ENCODE assay signal across 21 cellular contexts in the genomic region with DNA sequence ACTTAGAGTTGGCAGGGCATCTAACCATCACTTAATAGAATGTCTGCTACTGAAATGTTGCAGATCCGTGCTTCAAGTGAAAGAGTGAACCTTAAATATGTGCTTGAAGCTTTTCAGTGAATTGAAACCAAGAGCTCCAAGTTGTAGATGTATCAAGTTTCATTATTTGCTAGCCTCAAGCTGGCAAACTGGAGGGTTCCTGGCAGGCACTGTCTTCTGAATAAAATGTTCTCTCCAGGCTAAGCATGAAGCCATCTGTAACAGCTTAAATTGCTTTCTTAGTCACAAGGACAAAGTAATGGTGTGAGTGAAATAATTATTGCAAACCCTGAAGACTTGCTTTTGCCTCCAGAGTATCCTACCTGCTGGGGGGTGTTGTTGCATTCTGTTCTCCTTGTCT.
A peak's percentile ranks its signal among the peaks of the same experiment; 100 is the strongest.
DNase-seq lines count a peak whose midpoint lies in the region; TF ChIP-seq lines count a peak whose summit lies in the region.
"Had no signal": no experiment of that assay in that cellular context is flagged by ENCODE, and none has a peak within 500 bp of the region (broad histone marks: within the 10 kb centered on the region; RNA-seq: fewer than 3 reads in every experiment).

No MANE protein-coding gene starts in this region.

- H3K4me3 ChIP-seq in astrocyte of the spinal cord (ENCODE audit: low read depth, low read length) (no peak overlapping the region), esophagus muscularis mucosa (no peak overlapping the region), prostate gland (no peak overlapping the region)
- H3K4me3 ChIP-seq: gastrocnemius medialis, left lung, PC-9, smooth muscle cell, transverse colon had no signal

- DNase-seq in COR-L47 (lab: John Stamatoyannopoulos, UW) (peak; percentile 37), NCI-H1092 treated with DMSO at 0.1 percent for 48 hours (lab: John Stamatoyannopoulos, UW) (peak; percentile 76), astrocyte of the spinal cord (ENCODE audit: low read depth, low spot score) (peak; percentile 23), middle frontal gyrus (ENCODE audit: extremely low spot score, low spot score) (peak; percentile 39), esophagus muscularis mucosa (ENCODE audit: extremely low spot score) (no peak), prostate gland (ENCODE audit: low spot score) (no peak), NCI-H2029 (lab: John Stamatoyannopoulos, UW) (no peak)
- DNase-seq in activated CD8-positive, alpha-beta memory T cell treated with anti-CD3 and anti-CD28 coated beads, Interleukin-2, amount 50 U/mL, for 4 hours: no peak
- DNase-seq: activated CD8-positive, alpha-beta memory T cell treated with anti-CD3 and anti-CD28 coated beads for 24 hours; AML-193; Caco-2; central memory CD4-positive, alpha-beta T cell; endodermal cell; gastrocnemius medialis; GF-D8; left lung; NCI-H226; PC-9; T-helper 9 cell; transverse colon had no signal

- TF ChIP-seq CTCF in astrocyte of the spinal cord (IDR thresholded peaks at IDR 0.05; ENCODE audit: low read depth, low read length) (no peak), esophagus muscularis mucosa (IDR thresholded peaks at IDR 0.05) (no peak), prostate gland (IDR thresholded peaks at IDR 0.05) (no peak)

- H3K9me3 ChIP-seq in esophagus muscularis mucosa: no peaks in the 10 kb centered on the region
- H3K9me3 ChIP-seq in prostate gland: no peaks in the 10 kb centered on the region
- H3K9me3 ChIP-seq: Caco-2, gastrocnemius medialis, left lung, transverse colon had no signal

- intact Hi-C loops in esophagus muscularis mucosa (cut with DNase I): no loop called here
- intact Hi-C loops in prostate gland (cut with DNase I): no loop called here

- no peak for TF ChIP-seq EP300 in esophagus muscularis mucosa (IDR thresholded peaks at IDR 0.05)

- no peak overlapping the region for H3K27ac ChIP-seq in esophagus muscularis mucosa (replicated peaks in 1 of 4)
- no peak overlapping the region for H3K27ac ChIP-seq in prostate gland
- H3K27ac ChIP-seq: gastrocnemius medialis, left lung, PC-9, transverse colon had no signal

- H3K27me3 ChIP-seq in esophagus muscularis mucosa: no peaks in the 10 kb centered on the region
- H3K27me3 ChIP-seq in prostate gland (replicated peaks; ENCODE audit: insufficient read depth): no peaks in the 10 kb centered on the region
- H3K27me3 ChIP-seq: gastrocnemius medialis, left lung, transverse colon had no signal

- H3K36me3 ChIP-seq in esophagus muscularis mucosa (no peaks in the 10 kb centered on the region), prostate gland (no peaks in the 10 kb centered on the region)
- H3K36me3 ChIP-seq: gastrocnemius medialis, left lung, transverse colon had no signal

- H3K4me1 ChIP-seq in esophagus muscularis mucosa (no peaks in the 10 kb centered on the region), prostate gland (replicated peaks) (no peaks in the 10 kb centered on the region)
- H3K4me1 ChIP-seq: Caco-2, gastrocnemius medialis, left lung, transverse colon had no signal

- in situ Hi-C loops in astrocyte of the spinal cord (cut with HindIII; ENCODE audit: low sequenced_read_pairs): no loop called here

- TF ChIP-seq POLR2A in esophagus muscularis mucosa (IDR thresholded peaks at IDR 0.05; ENCODE audit: low read depth): no peak
- TF ChIP-seq POLR2A in prostate gland (IDR thresholded peaks at IDR 0.05): no peak

- WGBS in esophagus muscularis mucosa: 75% methylated on average over 1 of the region's 1 CpG
- WGBS in prostate gland: 25% methylated on average over 1 of the region's 1 CpG

Comparison
In these comparisons a context has a peak if more than half of its experiments do, and no peak if none do; other contexts are left out.
1. DNase-seq: peak in COR-L47 (single experiment), NCI-H1092 treated with DMSO at 0.1 percent for 48 hours (single experiment), astrocyte of the spinal cord (single experiment) and middle frontal gyrus (single experiment); none in esophagus muscularis mucosa (single experiment), activated CD8-positive, alpha-beta memory T cell treated with anti-CD3 and anti-CD28 coated beads, Interleukin-2, amount 50 U/mL, for 4 hours (single experiment), prostate gland (single experiment) and NCI-H2029 (single experiment).